Comparison of ENCODE assay signal across 24 cellular contexts in the genomic region with DNA sequence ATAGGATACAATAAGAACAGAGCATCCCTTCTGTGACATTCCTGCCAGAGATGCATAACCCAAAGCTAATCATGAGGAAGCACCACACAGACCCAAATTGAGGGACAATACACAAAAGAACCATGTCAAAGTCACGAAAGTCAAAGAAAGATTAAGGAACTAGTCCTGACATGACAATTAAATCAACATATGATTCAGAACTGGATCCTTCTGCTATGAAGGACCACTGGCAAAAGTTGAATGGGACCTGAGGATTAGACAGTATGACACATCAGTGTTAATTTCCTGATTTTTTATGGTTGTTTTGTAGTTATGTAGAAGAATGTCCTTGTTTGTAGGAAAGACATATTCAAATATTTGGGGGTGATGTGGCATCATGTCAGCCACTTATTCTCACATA.
"Had no signal": no experiment of that assay in that cellular context is flagged by ENCODE, and none has a peak within 500 bp of the region (broad histone marks: within the 10 kb centered on the region; RNA-seq: fewer than 3 reads in every experiment).

No MANE protein-coding gene starts in this region.

- H3K4me3 ChIP-seq: colonic mucosa, esophagus squamous epithelium, pancreas, spleen, testis, tibial nerve, upper lobe of right lung, vagina had no signal

- H3K4me1 Mint-ChIP-seq: endodermal cell, mesothelial cell of epicardium, natural killer cell had no signal

- H3K4me3 Mint-ChIP-seq: endodermal cell; immature natural killer cell; mesothelial cell of epicardium; natural killer cell; neural crest cell; stimulated activated naive B cell treated with anti-CD40 and anti-IgM and Interleukin-4, amounts not matched to agents 10 μg/mL and 1 μg/mL and 100 μg/mL, for 72 hours; stimulated activated naive CD8-positive, alpha-beta T cell treated with anti-CD3 and anti-CD28 coated beads, Interleukin-15, amount 100 ng/mL, for 72 hours had no signal

- H3K27ac Mint-ChIP-seq: endodermal cell; immature natural killer cell; mesothelial cell of epicardium; natural killer cell; stimulated activated naive B cell treated with anti-CD40 and anti-IgM and Interleukin-4, amounts not matched to agents 10 μg/mL and 1 μg/mL and 100 μg/mL, for 72 hours; stimulated activated naive CD8-positive, alpha-beta T cell treated with anti-CD3 and anti-CD28 coated beads, Interleukin-15, amount 100 ng/mL, for 72 hours had no signal

- H3K36me3 Mint-ChIP-seq: natural killer cell had no signal

- H3K4me1 ChIP-seq: colonic mucosa, esophagus squamous epithelium, pancreas, testis, tibial nerve, upper lobe of right lung, vagina had no signal

- H3K9me3 Mint-ChIP-seq: endodermal cell; immature natural killer cell; natural killer cell; neural crest cell; stimulated activated naive B cell treated with anti-CD40 and anti-IgM and Interleukin-4, amounts not matched to agents 10 μg/mL and 1 μg/mL and 100 μg/mL, for 72 hours; stimulated activated naive CD8-positive, alpha-beta T cell treated with anti-CD3 and anti-CD28 coated beads, Interleukin-15, amount 100 ng/mL, for 72 hours had no signal

- H3K27ac ChIP-seq: colonic mucosa, esophagus squamous epithelium, pancreas, spleen, testis, tibial nerve, upper lobe of right lung, vagina had no signal

- H3K27me3 Mint-ChIP-seq: stimulated activated naive B cell treated with anti-CD40 and anti-IgM and Interleukin-4, amounts not matched to agents 10 μg/mL and 1 μg/mL and 100 μg/mL, for 72 hours; stimulated activated naive CD8-positive, alpha-beta T cell treated with anti-CD3 and anti-CD28 coated beads, Interleukin-15, amount 100 ng/mL, for 72 hours had no signal

- DNase-seq: colonic mucosa; effector CD4-positive, alpha-beta T cell; endodermal cell; esophagus squamous epithelium; foreskin fibroblast; immature natural killer cell; left colon; left ventricle myocardium superior; natural killer cell; nucleus accumbens; pancreas; spleen; stimulated activated CD4-positive, alpha-beta T cell treated with anti-CD3 and anti-CD28 coated beads, Interleukin-15, amount 100 ng/mL, for 24 hours; stimulated activated CD4-positive, alpha-beta T cell treated with anti-CD3 and anti-CD28 coated beads, Interleukin-1b, Interleukin-23, amount 100 ng/mL, for 48 hours; stimulated activated CD4-positive, alpha-beta T cell treated with anti-CD3 and anti-CD28 coated beads, Interleukin-4, amount 100 ng/mL, for 4 hours; stimulated activated naive B cell treated with anti-CD40 and anti-IgM and Interleukin-4, amounts not matched to agents 10 μg/mL and 1 μg/mL and 100 μg/mL, for 72 hours; stimulated activated naive CD8-positive, alpha-beta T cell treated with anti-CD3 and anti-CD28 coated beads, Interleukin-15, amount 100 ng/mL, for 72 hours; testis; upper lobe of right lung had no signal

- H3K36me3 ChIP-seq: colonic mucosa, pancreas had no signal

- H3K9me3 ChIP-seq: colonic mucosa, esophagus squamous epithelium, pancreas, spleen, testis, tibial nerve, upper lobe of right lung, vagina had no signal

- ATAC-seq: left colon; left ventricle myocardium superior; natural killer cell; pancreas; sciatic nerve; stimulated activated naive B cell treated with anti-CD40 and anti-IgM and Interleukin-4, amounts not matched to agents 10 μg/mL and 1 μg/mL and 100 μg/mL, for 72 hours; stimulated activated naive CD8-positive, alpha-beta T cell treated with anti-CD3 and anti-CD28 coated beads, Interleukin-15, amount 100 ng/mL, for 72 hours; upper lobe of right lung had no signal

- H3K27me3 ChIP-seq: colonic mucosa, esophagus squamous epithelium, pancreas, spleen, testis, tibial nerve, upper lobe of right lung, vagina had no signal
